ENCODE assay signal across 8 cellular contexts in the genomic region with DNA sequence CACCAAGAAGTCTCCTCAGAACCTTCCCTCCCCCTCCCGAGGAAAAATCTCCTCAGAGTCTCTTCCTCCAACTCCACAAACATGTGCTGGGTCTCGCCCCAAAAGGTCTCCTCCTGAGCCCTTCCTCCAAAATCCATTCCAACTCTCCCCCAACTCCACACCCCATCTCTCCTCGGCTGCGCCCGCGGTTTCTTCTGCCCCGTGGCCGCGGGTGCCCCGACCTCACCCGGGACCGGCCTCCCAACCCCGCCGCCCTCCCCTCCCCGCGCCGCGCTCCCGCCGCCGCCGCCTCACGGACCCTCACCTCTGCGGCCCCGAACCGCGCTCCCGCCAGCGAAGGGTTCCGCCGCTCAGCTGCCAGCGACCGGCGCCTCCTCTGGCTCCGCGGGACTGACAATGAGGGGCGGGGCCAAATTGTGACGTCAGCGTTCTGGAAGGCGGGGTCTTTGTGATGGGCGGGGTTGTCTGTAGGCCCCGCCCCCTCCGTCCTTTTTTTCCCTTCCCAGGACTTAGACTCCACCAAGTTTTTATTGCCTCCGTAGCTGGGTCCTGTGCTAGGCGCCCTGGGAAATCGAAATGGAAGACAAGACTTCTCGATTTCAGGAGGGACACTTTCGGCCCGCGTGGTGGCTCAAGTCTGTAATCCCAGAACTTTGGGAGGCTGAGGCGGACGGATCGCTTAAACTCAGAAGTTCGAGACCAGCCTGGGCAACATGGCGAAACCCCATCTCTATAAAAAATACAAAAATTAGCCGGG. TPM values are rescaled to one million over a fixed set of nuclear protein-coding genes. Genes with fewer than 3 reads are reported as not detected.
DNase-seq lines count a peak whose midpoint lies in the region; ATAC-seq, FAIRE-seq and TF ChIP-seq lines count a peak whose summit lies in the region.

Gene LUZP1, minus strand, starts transcription at position 395 of the 757 bp plus-strand sequence.

- no peaks in the 10 kb centered on the region for H3K27me3 Mint-ChIP-seq in activated CD4-positive, alpha-beta T cell treated with anti-CD3 and anti-CD28 coated beads for 36 hours
- no peaks in the 10 kb centered on the region for H3K27me3 Mint-ChIP-seq in chondrocyte (ENCODE audit: low read depth)

- no peaks in the 10 kb centered on the region for H3K9me3 Mint-ChIP-seq in activated CD4-positive, alpha-beta T cell treated with anti-CD3 and anti-CD28 coated beads for 36 hours (ENCODE audit: low read depth)
- H3K9me3 Mint-ChIP-seq in chondrocyte (ENCODE audit: low read depth), result no peaks in the 10 kb centered on the region

- peak within 1 kb of the TSS; percentile 97 for H3K4me3 Mint-ChIP-seq in activated CD4-positive, alpha-beta T cell treated with anti-CD3 and anti-CD28 coated beads for 36 hours
- H3K4me3 Mint-ChIP-seq in chondrocyte (ENCODE audit: unreplicated experiment), result peak within 1 kb of the TSS; percentile 99

- ATAC-seq in HG03095 (IDR thresholded peaks at IDR 0.05; ENCODE audit: unreplicated experiment) (peak; percentile 72), HG03457 (IDR thresholded peaks at IDR 0.05; ENCODE audit: unreplicated experiment) (no peak)
- ATAC-seq in activated CD4-positive, alpha-beta T cell treated with anti-CD3 and anti-CD28 coated beads for 36 hours, result peak; percentile 85

- peak within 1 kb of the TSS; percentile 85 to 86 for H3K9ac ChIP-seq in kidney (ENCODE audit: low read length in 2 of 2)

- peaks cover 19 to 23% of the 10 kb centered on the region in 2 donors for H3K4me1 ChIP-seq in kidney (ENCODE audit: control insufficient read depth in 1 of 2, insufficient read depth in 1 of 2, low read depth in 1 of 2, low read length in 2 of 2)

- H3K4me1 Mint-ChIP-seq in activated CD4-positive, alpha-beta T cell treated with anti-CD3 and anti-CD28 coated beads for 36 hours, result peaks cover 27% of the 10 kb centered on the region
- H3K4me1 Mint-ChIP-seq in chondrocyte (ENCODE audit: low read depth), result peaks cover 58% of the 10 kb centered on the region

- peak within 1 kb of the TSS; percentile 86 for H3K27ac Mint-ChIP-seq in activated CD4-positive, alpha-beta T cell treated with anti-CD3 and anti-CD28 coated beads for 36 hours
- peak within 1 kb of the TSS; percentile 98 for H3K27ac Mint-ChIP-seq in chondrocyte (ENCODE audit: unreplicated experiment)

- TF ChIP-seq POLR2A in GM12891 (IDR thresholded peaks at IDR 0.05; ENCODE audit: low read depth, low read length), result peak; percentile 69

- FAIRE-seq in GM12891 (lab: Jason Lieb, UNC) (peak; percentile 82), kidney (lab: Jason Lieb, UNC) (no peak)

- no peaks in the 10 kb centered on the region for H3K36me3 Mint-ChIP-seq in activated CD4-positive, alpha-beta T cell treated with anti-CD3 and anti-CD28 coated beads for 36 hours (ENCODE audit: low read depth)
- H3K36me3 Mint-ChIP-seq in chondrocyte (ENCODE audit: low read depth), result no peaks in the 10 kb centered on the region

- H3K4me3 ChIP-seq in kidney (ENCODE audit: low read length in 2 of 2), result peak within 1 kb of the TSS; percentile 81 to 95

- no peaks in the 10 kb centered on the region for H3K36me3 ChIP-seq in kidney (ENCODE audit: control insufficient read depth in 1 of 2, insufficient read depth in 2 of 2, low read length in 2 of 2)

- intact Hi-C loops in activated CD4-positive, alpha-beta T cell treated with anti-CD3 and anti-CD28 coated beads for 36 hours (cut with DNase I, micrococcal nuclease), result loop anchor here (1.0 to 5.0 kb wide), 9 partner anchors 20 to 632 kb away; partner anchors contain the start of genes KDM1A (in 2 of the 2), GALE (in 1 of the 2), RPL11 (in 1 of the 2) and TEX46 (in 1 of the 2)
- intact Hi-C loops in kidney (cut with DNase I), result no loop called here

- H3K9me3 ChIP-seq in kidney (ENCODE audit: control insufficient read depth in 1 of 2, low read length in 2 of 2), result no peaks in the 10 kb centered on the region

- POLR2A ChIA-PET in activated CD4-positive, alpha-beta T cell treated with anti-CD3 and anti-CD28 coated beads for 36 hours (lab: Charles Lee), result no interaction called here

- DNase-seq in GM12891 (ENCODE audit: insufficient read length, low spot score) (peak; percentile 73), NCI-H446 (lab: John Stamatoyannopoulos, UW) (peak; percentile 71 to 93), chondrocyte (ENCODE audit: low spot score) (peak; percentile 97), kidney (peak; percentile 97)
- peak; percentile 94 for DNase-seq in activated CD4-positive, alpha-beta T cell treated with anti-CD3 and anti-CD28 coated beads for 36 hours
- peak; percentile 76 to 80 for DNase-seq in stimulated activated CD4-positive, alpha-beta T cell treated with anti-CD3 and anti-CD28 coated beads, Interleukin-15, amount 100 ng/mL, for 1 hour (ENCODE audit: low read depth in 1 of 2, low spot score in 1 of 2)

- H3K27ac ChIP-seq in kidney (ENCODE audit: low read depth in 2 of 2, low read length in 2 of 2), result peak within 1 kb of the TSS; percentile 90 to 93

- CTCF ChIA-PET in activated CD4-positive, alpha-beta T cell treated with anti-CD3 and anti-CD28 coated beads for 36 hours (lab: Charles Lee), result interaction anchor here (0.6 to 2.1 kb wide), 3 partner anchors 9 to 288 kb away, joined by 3 to 9 read pairs (median 3); no protein-coding TSS in a partner anchor

- peak; percentile 18 for TF ChIP-seq CTCF in chondrocyte (IDR thresholded peaks at IDR 0.05)
- peak; percentile 22 for TF ChIP-seq CTCF in kidney (IDR thresholded peaks at IDR 0.05; ENCODE audit: borderline replicate concordance, extremely low read depth, insufficient read depth)

TF ChIP-seq in GM12891, 5 proteins besides CTCF, POLR2A, EP300 and RAD21:
- no peak for TF ChIP-seq SPI1 (IDR thresholded peaks at IDR 0.05; ENCODE audit: low read depth, low read length)
- peak; percentile 77 for TF ChIP-seq TAF1 (IDR thresholded peaks at IDR 0.05; ENCODE audit: low read depth, low read length)
- peak; percentile 48; the same call in 1 of the 2 replicates for TF ChIP-seq POLR2AphosphoS5 (IDR thresholded peaks at IDR 0.05; ENCODE audit: low read depth, low read length)

RNA-seq across cellular contexts. Expression of gene LUZP1, which starts in this region (rescaled TPM):
- 7.9 TPM for polyA plus RNA-seq in GM12891 (2012; ENCODE audit: low read depth, missing spikeins)
- 10 to 100 TPM; 13.2 to 13.6 TPM for total RNA-seq in activated CD4-positive, alpha-beta T cell treated with anti-CD3 and anti-CD28 coated beads for 36 hours
- total RNA-seq in chondrocyte (55.5 to 67.7 TPM (median 58.0 TPM) in 3 replicates), kidney (39.0 TPM)
- polyA plus RNA-seq in kidney (ENCODE audit: insufficient read depth, low read depth, low replicate concordance), result 6.7 TPM
